ENCODE assay signal across 1 cellular context in the genomic region with DNA sequence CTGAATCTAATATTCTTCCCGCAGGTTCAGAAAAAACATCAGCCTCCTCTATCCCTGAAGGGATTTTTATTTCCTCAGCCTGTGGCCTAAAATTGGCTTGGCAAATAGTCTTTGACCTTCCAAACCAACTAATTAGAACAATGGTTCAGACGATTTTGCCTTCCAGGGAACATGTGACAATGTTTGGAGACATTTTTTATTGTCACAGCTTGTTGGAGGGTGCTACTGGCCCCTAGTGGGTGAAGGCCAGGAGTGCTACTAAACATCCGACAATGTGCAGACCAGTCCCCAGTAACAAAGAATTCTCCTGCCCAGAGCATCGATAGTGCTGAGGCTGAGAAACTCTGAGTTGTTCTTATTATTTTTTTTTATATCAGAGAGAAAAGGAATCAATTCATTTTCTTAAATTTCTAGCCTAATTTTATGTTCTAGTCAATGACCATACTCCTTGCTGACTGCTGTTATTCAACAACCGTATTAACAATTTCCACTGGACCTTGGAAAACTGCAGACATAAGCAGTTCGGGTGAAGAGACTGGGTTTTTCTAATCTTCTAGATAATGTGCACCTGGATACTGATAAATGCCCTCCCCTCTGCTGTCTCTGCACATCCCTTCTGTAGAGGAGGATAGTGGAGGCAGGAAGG.
TF ChIP-seq lines count a peak whose summit lies in the region.

No MANE protein-coding gene starts in this region.

TF ChIP-seq in GM12878, 131 proteins besides CTCF, POLR2A, EP300 and RAD21 (continued from another document):
- TF ChIP-seq, protein P1, sequence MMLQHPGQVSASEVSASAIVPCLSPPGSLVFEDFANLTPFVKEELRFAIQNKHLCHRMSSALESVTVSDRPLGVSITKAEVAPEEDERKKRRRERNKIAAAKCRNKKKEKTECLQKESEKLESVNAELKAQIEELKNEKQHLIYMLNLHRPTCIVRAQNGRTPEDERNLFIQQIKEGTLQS (IDR thresholded peaks at IDR 0.05; ENCODE audit: borderline replicate concordance, extremely low read depth, low read depth, low read length): no peak
- TF ChIP-seq, protein P2, sequence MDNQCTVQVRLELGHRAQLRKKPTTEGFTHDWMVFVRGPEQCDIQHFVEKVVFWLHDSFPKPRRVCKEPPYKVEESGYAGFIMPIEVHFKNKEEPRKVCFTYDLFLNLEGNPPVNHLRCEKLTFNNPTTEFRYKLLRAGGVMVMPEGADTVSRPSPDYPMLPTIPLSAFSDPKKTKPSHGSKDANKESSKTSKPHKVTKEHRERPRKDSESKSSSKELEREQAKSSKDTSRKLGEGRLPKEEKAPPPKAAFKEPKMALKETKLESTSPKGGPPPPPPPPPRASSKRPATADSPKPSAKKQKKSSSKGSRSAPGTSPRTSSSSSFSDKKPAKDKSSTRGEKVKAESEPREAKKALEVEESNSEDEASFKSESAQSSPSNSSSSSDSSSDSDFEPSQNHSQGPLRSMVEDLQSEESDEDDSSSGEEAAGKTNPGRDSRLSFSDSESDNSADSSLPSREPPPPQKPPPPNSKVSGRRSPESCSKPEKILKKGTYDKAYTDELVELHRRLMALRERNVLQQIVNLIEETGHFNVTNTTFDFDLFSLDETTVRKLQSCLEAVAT (IDR thresholded peaks at IDR 0.05): no peak
- TF ChIP-seq BACH1 (IDR thresholded peaks at IDR 0.05; ENCODE audit: borderline replicate concordance): no peak
- TF ChIP-seq, protein P3, sequence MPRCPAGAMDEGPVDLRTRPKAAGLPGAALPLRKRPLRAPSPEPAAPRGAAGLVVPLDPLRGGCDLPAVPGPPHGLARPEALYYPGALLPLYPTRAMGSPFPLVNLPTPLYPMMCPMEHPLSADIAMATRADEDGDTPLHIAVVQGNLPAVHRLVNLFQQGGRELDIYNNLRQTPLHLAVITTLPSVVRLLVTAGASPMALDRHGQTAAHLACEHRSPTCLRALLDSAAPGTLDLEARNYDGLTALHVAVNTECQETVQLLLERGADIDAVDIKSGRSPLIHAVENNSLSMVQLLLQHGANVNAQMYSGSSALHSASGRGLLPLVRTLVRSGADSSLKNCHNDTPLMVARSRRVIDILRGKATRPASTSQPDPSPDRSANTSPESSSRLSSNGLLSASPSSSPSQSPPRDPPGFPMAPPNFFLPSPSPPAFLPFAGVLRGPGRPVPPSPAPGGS (IDR thresholded peaks at IDR 0.05; ENCODE audit: borderline replicate concordance, insufficient read depth, low read depth, low read length, poor library complexity, severe bottlenecking): no peak
- TF ChIP-seq ZZZ3 (IDR thresholded peaks at IDR 0.05; ENCODE audit: control insufficient read depth, insufficient read length, low read depth): no peak
- no peak for TF ChIP-seq IKZF2 (IDR thresholded peaks at IDR 0.05)
- TF ChIP-seq RAD51 (IDR thresholded peaks at IDR 0.05): no peak
- no peak for TF ChIP-seq NFYA (IDR thresholded peaks at IDR 0.05; ENCODE audit: borderline replicate concordance, low read depth, low read length)
- TF ChIP-seq YY1 (IDR thresholded peaks at IDR 0.05; ENCODE audit: low read depth, low read length): no peak
